18 cellular contexts compared by ENCODE assay signal in genomic region chr2:88707003-88707402, GRCh38. TPM values are rescaled to one million over a fixed set of nuclear protein-coding genes. Genes with fewer than 3 reads are reported as not detected.
DNase-seq lines count a peak whose midpoint lies in the region; TF ChIP-seq lines count a peak whose summit lies in the region.
"Had no signal": no experiment of that assay in that cellular context is flagged by ENCODE, and none has a peak within 500 bp of the region (broad histone marks: within the 10 kb centered on the region; RNA-seq: fewer than 3 reads in every experiment).

No MANE protein-coding gene starts in this region.

- H3K27me3 ChIP-seq in prostate gland (replicated peaks; ENCODE audit: insufficient read depth) (no peaks in the 10 kb centered on the region), stomach (no peaks in the 10 kb centered on the region)
- H3K27me3 ChIP-seq: BE2C; BLaER1 treated with 17β-estradiol and CSF1 and Interleukin-3, amounts not matched to agents 10 nM and 100 nM had no signal

- TF ChIP-seq EP300 in stomach (IDR thresholded peaks at IDR 0.05) = no peak

- H3K36me3 ChIP-seq in prostate gland = no peaks in the 10 kb centered on the region
- peaks cover 9 to 31% (median 29%) of the 10 kb centered on the region in 4 donors for H3K36me3 ChIP-seq in stomach
- H3K36me3 ChIP-seq: BE2C had no signal

- WGBS in prostate gland = 38% methylated on average over 2 of the region's 2 CpGs
- WGBS in stomach, 5 donors = 36 to 54% (median 51%) methylated on average over 2 of the region's 2 CpGs

- no peak for TF ChIP-seq CTCF in 22Rv1 (IDR thresholded peaks at IDR 0.05)
- no peak for TF ChIP-seq CTCF in prostate gland (IDR thresholded peaks at IDR 0.05)
- TF ChIP-seq CTCF in stomach (IDR thresholded peaks at IDR 0.05) = no peak

- H3K4me3 ChIP-seq in prostate gland (no peak overlapping the region), stomach (no peak overlapping the region)
- H3K4me3 ChIP-seq: BLaER1 treated with 17β-estradiol and CSF1 and Interleukin-3, amounts not matched to agents 10 nM and 100 nM; GM12878; GM23248 had no signal

- H3K9me3 ChIP-seq in prostate gland (no peaks in the 10 kb centered on the region), stomach (no peaks in the 10 kb centered on the region)
- H3K9me3 ChIP-seq: BE2C had no signal

- H3K27ac ChIP-seq in 22Rv1 = peak overlapping the region; percentile 30; the same call in 1 of the 2 replicates
- H3K27ac ChIP-seq in prostate gland = no peak overlapping the region
- no peak overlapping the region for H3K27ac ChIP-seq in stomach
- H3K27ac ChIP-seq: BLaER1 treated with 17β-estradiol and CSF1 and Interleukin-3, amounts not matched to agents 10 nM and 100 nM; GM23248 had no signal

- TF ChIP-seq POLR2A in prostate gland (IDR thresholded peaks at IDR 0.05) = no peak
- no peak for TF ChIP-seq POLR2A in stomach (IDR thresholded peaks at IDR 0.05)

- intact Hi-C loops in prostate gland (cut with DNase I) = no loop called here
- intact Hi-C loops in stomach (cut with DNase I; ENCODE audit: low total_unique reads) = no loop called here

- H3K4me1 ChIP-seq in prostate gland (replicated peaks) (no peaks in the 10 kb centered on the region), stomach (peaks cover 0 to 12% (median 4%) of the 10 kb centered on the region in 4 donors)
- H3K4me1 ChIP-seq: BE2C had no signal

- DNase-seq in NCI-H748 (lab: John Stamatoyannopoulos, UW; ENCODE audit: unreplicated experiment) (peak; percentile 23), NCI-H748 treated with DMSO at 0.1 percent for 48 hours (lab: John Stamatoyannopoulos, UW) (no peak), COR-L47 (lab: John Stamatoyannopoulos, UW) (peak; percentile 38), prostate gland (ENCODE audit: low spot score) (peak; percentile 40), stomach (no peak), putamen (ENCODE audit: low spot score) (no peak)
- DNase-seq: BE2C; Calu3; CD4-positive, alpha-beta T cell; CD8-positive, alpha-beta memory T cell; DMS79; EL; GDM1; GM23248; H9 had no signal

RNA-seq across cellular contexts. Expression of gene RPIA, which starts 15.5 kb away (rescaled TPM):
- total RNA-seq in prostate gland (10 to 100 TPM in 1 of 2 donors, 1 to 10 TPM in 1; 8.2 to 12.2 TPM), stomach (10 to 100 TPM in 4 of 5 donors, 1 to 10 TPM in 1; 1.2 to 68.3 (median 12.9) TPM)
- 10 to 100 TPM; 15.0 to 21.7 (median 16.6) TPM for polyA plus RNA-seq in stomach

Comparison
In these comparisons a context has a peak if more than half of its experiments do, and no peak if none do; other contexts are left out.
1. DNase-seq: peak in NCI-H748 (single experiment), COR-L47 (single experiment) and prostate gland (single experiment); none in NCI-H748 treated with DMSO at 0.1 percent for 48 hours (single experiment), stomach (single experiment) and putamen (single experiment).